Comparison of ENCODE assay signal across 8 cellular contexts in genomic region chr7:150378853-150379589, GRCh38. TPM values are rescaled to one million over a fixed set of nuclear protein-coding genes. Genes with fewer than 3 reads are reported as not detected.
DNase-seq lines count a peak whose midpoint lies in the region; ATAC-seq and TF ChIP-seq lines count a peak whose summit lies in the region.

ZNF775 (plus strand) TSS chr7:150379330; CDS start chr7:150388471, 9,141 bp downstream.

- peak within 1 kb of the TSS; percentile 93 to 94 for H3K27ac ChIP-seq in liver (ENCODE audit: low read depth in 1 of 2, low read length in 2 of 2)

- H3K27me3 ChIP-seq in liver (ENCODE audit: control insufficient read depth in 4 of 4, insufficient read depth in 4 of 4, low read length in 3 of 4): no peaks in the 10 kb centered on the region

- DNase-seq in CD1c-positive myeloid dendritic cell (ENCODE audit: extremely low spot score) (peak; percentile 98), NCI-H748 treated with DMSO at 0.1 percent for 48 hours (lab: John Stamatoyannopoulos, UW) (peak; percentile 86), dermis blood vessel endothelial cell (peak; percentile 96)
- peak; percentile 84 to 86 for DNase-seq in activated CD4-positive, alpha-beta T cell treated with anti-CD3 and anti-CD28 coated beads, Interleukin-2, amount 50 U/mL, for 4 hours
- DNase-seq in stimulated activated CD4-positive, alpha-beta T cell treated with anti-CD3 and anti-CD28 coated beads, Interleukin-2, amount 100 ng/mL, for 48 hours: peak; percentile 86 to 87

- peak in 1 of 2 donors; percentile 48 for TF ChIP-seq RAD21 in liver (IDR thresholded peaks at IDR 0.05)

- peak within 1 kb of the TSS; percentile 82 to 93 for H3K9ac ChIP-seq in liver (ENCODE audit: low read depth in 1 of 2, low read length in 2 of 2)

- peak within 1 kb of the TSS; percentile 74 to 80 (median 77) for H3K4me3 ChIP-seq in liver (ENCODE audit: low read depth in 1 of 3, low read length in 3 of 3)

- no peaks in the 10 kb centered on the region for H3K9me3 ChIP-seq in liver (ENCODE audit: control insufficient read depth in 4 of 4, low read length in 3 of 4)

- TF ChIP-seq CTCF in liver (IDR thresholded peaks at IDR 0.05; ENCODE audit: low read depth, low read length, missing input control): no peak

- under 1% methylated on average over 79 of the region's 79 CpGs for WGBS in liver

- peaks cover 20 to 58% (median 51%) of the 10 kb centered on the region in 4 donors for H3K4me1 ChIP-seq in liver (ENCODE audit: control insufficient read depth in 4 of 4, insufficient read depth in 4 of 4, low read length in 3 of 4)

- peaks cover 0 to 4% (median 2%) of the 10 kb centered on the region in 4 donors for H3K36me3 ChIP-seq in liver (ENCODE audit: control insufficient read depth in 4 of 4, insufficient read depth in 3 of 4, low read depth in 1 of 4, low read length in 3 of 4)

- peak; percentile 74 for ATAC-seq in GM19397 (IDR thresholded peaks at IDR 0.05; ENCODE audit: unreplicated experiment)
- ATAC-seq in HG03558 (IDR thresholded peaks at IDR 0.05; ENCODE audit: extremely low read depth, unreplicated experiment): peak; percentile 68

TF ChIP-seq in liver, 16 proteins besides CTCF, POLR2A, EP300 and RAD21:
- no peak for TF ChIP-seq EGR1 (IDR thresholded peaks at IDR 0.05; ENCODE audit: low read depth in 2 of 2)
- TF ChIP-seq YY1 (IDR thresholded peaks at IDR 0.05): peak; percentile 39
- TF ChIP-seq, protein P1, sequence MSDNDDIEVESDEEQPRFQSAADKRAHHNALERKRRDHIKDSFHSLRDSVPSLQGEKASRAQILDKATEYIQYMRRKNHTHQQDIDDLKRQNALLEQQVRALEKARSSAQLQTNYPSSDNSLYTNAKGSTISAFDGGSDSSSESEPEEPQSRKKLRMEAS (IDR thresholded peaks at IDR 0.05): no peak
- TF ChIP-seq, protein P2, sequence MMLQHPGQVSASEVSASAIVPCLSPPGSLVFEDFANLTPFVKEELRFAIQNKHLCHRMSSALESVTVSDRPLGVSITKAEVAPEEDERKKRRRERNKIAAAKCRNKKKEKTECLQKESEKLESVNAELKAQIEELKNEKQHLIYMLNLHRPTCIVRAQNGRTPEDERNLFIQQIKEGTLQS (IDR thresholded peaks at IDR 0.05): no peak
- TF ChIP-seq, protein P3, sequence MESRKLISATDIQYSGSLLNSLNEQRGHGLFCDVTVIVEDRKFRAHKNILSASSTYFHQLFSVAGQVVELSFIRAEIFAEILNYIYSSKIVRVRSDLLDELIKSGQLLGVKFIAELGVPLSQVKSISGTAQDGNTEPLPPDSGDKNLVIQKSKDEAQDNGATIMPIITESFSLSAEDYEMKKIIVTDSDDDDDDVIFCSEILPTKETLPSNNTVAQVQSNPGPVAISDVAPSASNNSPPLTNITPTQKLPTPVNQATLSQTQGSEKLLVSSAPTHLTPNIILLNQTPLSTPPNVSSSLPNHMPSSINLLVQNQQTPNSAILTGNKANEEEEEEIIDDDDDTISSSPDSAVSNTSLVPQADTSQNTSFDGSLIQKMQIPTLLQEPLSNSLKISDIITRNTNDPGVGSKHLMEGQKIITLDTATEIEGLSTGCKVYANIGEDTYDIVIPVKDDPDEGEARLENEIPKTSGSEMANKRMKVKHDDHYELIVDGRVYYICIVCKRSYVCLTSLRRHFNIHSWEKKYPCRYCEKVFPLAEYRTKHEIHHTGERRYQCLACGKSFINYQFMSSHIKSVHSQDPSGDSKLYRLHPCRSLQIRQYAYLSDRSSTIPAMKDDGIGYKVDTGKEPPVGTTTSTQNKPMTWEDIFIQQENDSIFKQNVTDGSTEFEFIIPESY (IDR thresholded peaks at IDR 0.05): no peak
- no peak for TF ChIP-seq FOXA1 (IDR thresholded peaks at IDR 0.05)
- TF ChIP-seq SP1 (IDR thresholded peaks at IDR 0.05): peak; percentile 84
- no peak for TF ChIP-seq FOXA2 (IDR thresholded peaks at IDR 0.05)
- TF ChIP-seq TAF1 (conservative IDR thresholded peaks at IDR 0.05): no peak
- no peak for TF ChIP-seq JUND (IDR thresholded peaks at IDR 0.05)
- TF ChIP-seq, protein P4, sequence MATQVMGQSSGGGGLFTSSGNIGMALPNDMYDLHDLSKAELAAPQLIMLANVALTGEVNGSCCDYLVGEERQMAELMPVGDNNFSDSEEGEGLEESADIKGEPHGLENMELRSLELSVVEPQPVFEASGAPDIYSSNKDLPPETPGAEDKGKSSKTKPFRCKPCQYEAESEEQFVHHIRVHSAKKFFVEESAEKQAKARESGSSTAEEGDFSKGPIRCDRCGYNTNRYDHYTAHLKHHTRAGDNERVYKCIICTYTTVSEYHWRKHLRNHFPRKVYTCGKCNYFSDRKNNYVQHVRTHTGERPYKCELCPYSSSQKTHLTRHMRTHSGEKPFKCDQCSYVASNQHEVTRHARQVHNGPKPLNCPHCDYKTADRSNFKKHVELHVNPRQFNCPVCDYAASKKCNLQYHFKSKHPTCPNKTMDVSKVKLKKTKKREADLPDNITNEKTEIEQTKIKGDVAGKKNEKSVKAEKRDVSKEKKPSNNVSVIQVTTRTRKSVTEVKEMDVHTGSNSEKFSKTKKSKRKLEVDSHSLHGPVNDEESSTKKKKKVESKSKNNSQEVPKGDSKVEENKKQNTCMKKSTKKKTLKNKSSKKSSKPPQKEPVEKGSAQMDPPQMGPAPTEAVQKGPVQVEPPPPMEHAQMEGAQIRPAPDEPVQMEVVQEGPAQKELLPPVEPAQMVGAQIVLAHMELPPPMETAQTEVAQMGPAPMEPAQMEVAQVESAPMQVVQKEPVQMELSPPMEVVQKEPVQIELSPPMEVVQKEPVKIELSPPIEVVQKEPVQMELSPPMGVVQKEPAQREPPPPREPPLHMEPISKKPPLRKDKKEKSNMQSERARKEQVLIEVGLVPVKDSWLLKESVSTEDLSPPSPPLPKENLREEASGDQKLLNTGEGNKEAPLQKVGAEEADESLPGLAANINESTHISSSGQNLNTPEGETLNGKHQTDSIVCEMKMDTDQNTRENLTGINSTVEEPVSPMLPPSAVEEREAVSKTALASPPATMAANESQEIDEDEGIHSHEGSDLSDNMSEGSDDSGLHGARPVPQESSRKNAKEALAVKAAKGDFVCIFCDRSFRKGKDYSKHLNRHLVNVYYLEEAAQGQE (IDR thresholded peaks at IDR 0.05): peak; percentile 77
- no peak for TF ChIP-seq HNF4G (IDR thresholded peaks at IDR 0.05)
- peak; percentile 63 for TF ChIP-seq NR2F2 (IDR thresholded peaks at IDR 0.05)
- peak; percentile 66 to 81 for TF ChIP-seq HNF4A (conservative IDR thresholded peaks at IDR 0.05)
- peak; percentile 52 to 59 for TF ChIP-seq RXRA (IDR thresholded peaks at IDR 0.05)
- TF ChIP-seq GABPA (IDR thresholded peaks at IDR 0.05 in 1 of 2, conservative IDR thresholded peaks at IDR 0.05 in 1 of 2): no peak

RNA-seq across cellular contexts. Expression of gene ZNF775, which starts in this region (rescaled TPM):
- 8.1 and 9.7 TPM in 2 replicates for total RNA-seq in dermis blood vessel endothelial cell
- 1 to 10 TPM in 1 of 2 donors, under 1 TPM in 1; 0.33 to 3.1 TPM for total RNA-seq in liver
- under 1 TPM; 0.08 to 0.72 TPM for polyA plus RNA-seq in liver

Comparison
In these comparisons a context has a peak if more than half of its experiments do, and no peak if none do; other contexts are left out.
1. Peak in every context shown above with its lines: DNase-seq, ATAC-seq, H3K4me3 ChIP-seq and H3K27ac ChIP-seq.